In the genomic region with DNA sequence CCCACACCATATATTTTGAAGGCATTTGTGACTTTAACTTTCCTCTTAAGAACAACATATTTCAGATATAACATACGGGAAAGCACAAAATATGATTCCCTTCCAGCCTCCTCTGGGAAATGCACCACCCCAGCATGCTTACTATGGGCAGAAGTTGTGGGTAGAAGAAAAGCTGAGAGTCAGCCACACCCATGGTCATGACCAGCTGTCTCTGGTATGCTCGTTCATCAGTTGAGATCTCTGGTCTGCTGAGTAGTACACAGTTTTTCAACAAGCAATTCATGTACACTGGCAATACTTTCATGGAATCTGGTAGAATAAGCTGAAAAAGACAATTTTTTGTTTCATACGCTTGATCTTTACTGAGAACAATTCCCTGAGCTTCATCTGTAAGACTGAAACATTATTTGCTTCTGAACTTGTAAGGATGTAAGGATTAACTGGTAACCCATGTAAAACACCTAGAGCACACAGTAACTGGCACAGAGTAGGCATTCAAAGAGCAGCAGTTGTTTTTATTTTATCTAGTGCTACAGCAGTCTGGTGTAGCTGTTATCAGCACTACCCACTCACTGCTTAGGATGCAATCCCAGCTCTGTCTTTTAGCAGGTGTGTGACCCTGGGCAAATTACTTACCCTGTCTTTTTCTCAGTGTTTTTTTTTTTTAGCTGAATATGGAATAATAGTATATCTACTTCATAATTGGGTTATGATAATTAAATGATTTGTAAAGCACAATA, we compare ENCODE assay signal across 21 cellular contexts. TPM values are rescaled to one million over a fixed set of nuclear protein-coding genes. Genes with fewer than 3 reads are reported as not detected.
DNase-seq lines count a peak whose midpoint lies in the region; ATAC-seq, FAIRE-seq and TF ChIP-seq lines count a peak whose summit lies in the region.
"Had no signal": no experiment of that assay in that cellular context is flagged by ENCODE, and none has a peak within 500 bp of the region (broad histone marks: within the 10 kb centered on the region; RNA-seq: fewer than 3 reads in every experiment).

No MANE protein-coding gene starts in this region.

- FAIRE-seq in bronchial epithelial cell (lab: Jason Lieb, UNC), result no peak
- FAIRE-seq: H1 had no signal

- ATAC-seq in stimulated activated memory B cell treated with anti-CD40 and anti-IgM and Interleukin-4, amounts not matched to agents 10 μg/mL and 1 μg/mL and 100 μg/mL, for 72 hours, result no peak
- ATAC-seq: Right ventricle myocardium inferior; stimulated activated naive CD8-positive, alpha-beta T cell treated with anti-CD3 and anti-CD28 coated beads, Interleukin-15, Interleukin-2, amounts not matched to agents 100 U/mL and 50 U/mL, for 24 hours had no signal

- H3K4me3 Mint-ChIP-seq in stimulated activated memory B cell treated with anti-CD40 and anti-IgM and Interleukin-4, amounts not matched to agents 10 μg/mL and 1 μg/mL and 100 μg/mL, for 72 hours, result no peak overlapping the region
- H3K4me3 Mint-ChIP-seq in activated T-helper 2 cell treated with anti-CD3 and anti-CD28 coated beads, Interferon-gamma antibody, Interleukin-2, Interleukin-4, amounts not matched to agents 10 μg/mL and 5 μg/mL and 100 μg/mL, durations not matched to agents 14 hours and 24 hours and 36 hours (ENCODE audit: low read depth), result no peak overlapping the region
- H3K4me3 Mint-ChIP-seq: activated T-cell treated with anti-CD3 and anti-CD28 coated beads, Interleukin-2, amount 50 U/mL, for 24 hours; dendritic cell treated with granulocyte-macrophage colony-stimulating factor and Interleukin-4, amounts not matched to agents 40 ng/mL and 50 ng/mL, for 4 days; immature natural killer cell had no signal

- no peaks in the 10 kb centered on the region for H3K27me3 ChIP-seq in bronchial epithelial cell (ENCODE audit: control insufficient read depth, insufficient read depth, low read length)
- H3K27me3 ChIP-seq: BLaER1, ovary had no signal

- H3K27ac Mint-ChIP-seq in stimulated activated memory B cell treated with anti-CD40 and anti-IgM and Interleukin-4, amounts not matched to agents 10 μg/mL and 1 μg/mL and 100 μg/mL, for 72 hours, result no peak overlapping the region
- no peak overlapping the region for H3K27ac Mint-ChIP-seq in activated T-helper 2 cell treated with anti-CD3 and anti-CD28 coated beads, Interferon-gamma antibody, Interleukin-2, Interleukin-4, amounts not matched to agents 10 μg/mL and 5 μg/mL and 100 μg/mL, durations not matched to agents 14 hours and 24 hours and 36 hours
- H3K27ac Mint-ChIP-seq: activated T-cell treated with anti-CD3 and anti-CD28 coated beads, Interleukin-2, amount 50 U/mL, for 24 hours; dendritic cell treated with granulocyte-macrophage colony-stimulating factor and Interleukin-4, amounts not matched to agents 40 ng/mL and 50 ng/mL, for 4 days; IgD-negative memory B cell; immature natural killer cell had no signal

- H3K4me3 ChIP-seq in bronchial epithelial cell (ENCODE audit: low read depth, low read length), result no peak overlapping the region
- H3K4me3 ChIP-seq: BLaER1, ovary had no signal

- no peaks in the 10 kb centered on the region for H3K9me3 Mint-ChIP-seq in stimulated activated memory B cell treated with anti-CD40 and anti-IgM and Interleukin-4, amounts not matched to agents 10 μg/mL and 1 μg/mL and 100 μg/mL, for 72 hours
- H3K9me3 Mint-ChIP-seq in activated T-helper 2 cell treated with anti-CD3 and anti-CD28 coated beads, Interferon-gamma antibody, Interleukin-2, Interleukin-4, amounts not matched to agents 10 μg/mL and 5 μg/mL and 100 μg/mL, durations not matched to agents 14 hours and 24 hours and 36 hours, result no peaks in the 10 kb centered on the region
- H3K9me3 Mint-ChIP-seq: activated T-cell treated with anti-CD3 and anti-CD28 coated beads, Interleukin-2, amount 50 U/mL, for 24 hours; dendritic cell treated with granulocyte-macrophage colony-stimulating factor and Interleukin-4, amounts not matched to agents 40 ng/mL and 50 ng/mL, for 4 days; IgD-negative memory B cell; immature natural killer cell had no signal

- no peak for TF ChIP-seq CTCF in bronchial epithelial cell (IDR thresholded peaks at IDR 0.05; ENCODE audit: insufficient read depth, low read length, severe bottlenecking)

- peaks cover 46% of the 10 kb centered on the region for H3K36me3 Mint-ChIP-seq in stimulated activated memory B cell treated with anti-CD40 and anti-IgM and Interleukin-4, amounts not matched to agents 10 μg/mL and 1 μg/mL and 100 μg/mL, for 72 hours
- H3K36me3 Mint-ChIP-seq in activated T-helper 2 cell treated with anti-CD3 and anti-CD28 coated beads, Interferon-gamma antibody, Interleukin-2, Interleukin-4, amounts not matched to agents 10 μg/mL and 5 μg/mL and 100 μg/mL, durations not matched to agents 14 hours and 24 hours and 36 hours (ENCODE audit: low read depth), result peaks cover 60% of the 10 kb centered on the region

- intact Hi-C loops in activated T-helper 2 cell treated with anti-CD3 and anti-CD28 coated beads, Interferon-gamma antibody, Interleukin-2, Interleukin-4, amounts not matched to agents 10 μg/mL and 5 μg/mL and 100 μg/mL, durations not matched to agents 14 hours and 24 hours and 36 hours (cut with micrococcal nuclease), result no loop called here

- no peaks in the 10 kb centered on the region for H3K4me1 Mint-ChIP-seq in stimulated activated memory B cell treated with anti-CD40 and anti-IgM and Interleukin-4, amounts not matched to agents 10 μg/mL and 1 μg/mL and 100 μg/mL, for 72 hours
- peaks cover 14% of the 10 kb centered on the region for H3K4me1 Mint-ChIP-seq in activated T-helper 2 cell treated with anti-CD3 and anti-CD28 coated beads, Interferon-gamma antibody, Interleukin-2, Interleukin-4, amounts not matched to agents 10 μg/mL and 5 μg/mL and 100 μg/mL, durations not matched to agents 14 hours and 24 hours and 36 hours (ENCODE audit: low read depth)
- H3K4me1 Mint-ChIP-seq: IgD-negative memory B cell had no signal

- DNase-seq in AG08395 (ENCODE audit: low spot score) (peak; percentile 75), HCEC 1CT (peak; percentile 33), bronchial epithelial cell (ENCODE audit: low read depth) (peak; percentile 44), iris pigment epithelial cell (ENCODE audit: low read depth) (peak; percentile 73), NAMALWA (ENCODE audit: low spot score) (no peak), HuH-7.5 (ENCODE audit: low spot score) (no peak)
- DNase-seq in activated T-helper 2 cell treated with anti-CD3 and anti-CD28 coated beads, Interferon-gamma antibody, Interleukin-2, Interleukin-4, amounts not matched to agents 10 μg/mL and 5 μg/mL and 100 μg/mL, durations not matched to agents 14 hours and 24 hours and 36 hours (ENCODE audit: low spot score), result no peak
- DNase-seq: activated CD4-positive, alpha-beta T cell treated with anti-CD3 and anti-CD28 coated beads for 4 hours; activated T-cell treated with anti-CD3 and anti-CD28 coated beads, Interleukin-2, amount 50 U/mL, for 24 hours; foreskin melanocyte; immature natural killer cell; midbrain; NCI-H1092 treated with DMSO at 0.1 percent for 48 hours; ovary; stimulated activated naive CD8-positive, alpha-beta T cell treated with anti-CD3 and anti-CD28 coated beads, Interleukin-15, Interleukin-2, amounts not matched to agents 100 U/mL and 50 U/mL, for 24 hours had no signal

- H3K36me3 ChIP-seq in bronchial epithelial cell (ENCODE audit: control insufficient read depth, insufficient read depth, low read length), result peaks cover 5% of the 10 kb centered on the region
- H3K36me3 ChIP-seq: ovary had no signal

- no peaks in the 10 kb centered on the region for H3K27me3 Mint-ChIP-seq in stimulated activated memory B cell treated with anti-CD40 and anti-IgM and Interleukin-4, amounts not matched to agents 10 μg/mL and 1 μg/mL and 100 μg/mL, for 72 hours
- no peaks in the 10 kb centered on the region for H3K27me3 Mint-ChIP-seq in activated T-helper 2 cell treated with anti-CD3 and anti-CD28 coated beads, Interferon-gamma antibody, Interleukin-2, Interleukin-4, amounts not matched to agents 10 μg/mL and 5 μg/mL and 100 μg/mL, durations not matched to agents 14 hours and 24 hours and 36 hours (ENCODE audit: low read depth)
- H3K27me3 Mint-ChIP-seq: activated T-cell treated with anti-CD3 and anti-CD28 coated beads, Interleukin-2, amount 50 U/mL, for 24 hours; dendritic cell treated with granulocyte-macrophage colony-stimulating factor and Interleukin-4, amounts not matched to agents 40 ng/mL and 50 ng/mL, for 4 days; IgD-negative memory B cell had no signal

RNA-seq across cellular contexts. Expression of a gene that starts 47.6 kb away (rescaled TPM):
- 18.8 and 32.9 TPM in 2 replicates for total RNA-seq in bronchial epithelial cell
- 43.6 and 48.0 TPM in 2 replicates for total RNA-seq in activated T-helper 2 cell treated with anti-CD3 and anti-CD28 coated beads, Interferon-gamma antibody, Interleukin-2, Interleukin-4, amounts not matched to agents 10 μg/mL and 5 μg/mL and 100 μg/mL, durations not matched to agents 14 hours and 24 hours and 36 hours

Comparison
In these comparisons a context has a peak if more than half of its experiments do, and no peak if none do; other contexts are left out.
1. DNase-seq: peak in AG08395 (single experiment), HCEC 1CT (single experiment), bronchial epithelial cell (single experiment) and iris pigment epithelial cell (single experiment); none in NAMALWA (single experiment), activated T-helper 2 cell treated with anti-CD3 and anti-CD28 coated beads, Interferon-gamma antibody, Interleukin-2, Interleukin-4, amounts not matched to agents 10 μg/mL and 5 μg/mL and 100 μg/mL, durations not matched to agents 14 hours and 24 hours and 36 hours (single experiment) and HuH-7.5 (single experiment).